ENCODE assay signal across 1 cellular context in genomic region chr12:54207539-54208267, GRCh38.
TF ChIP-seq lines count a peak whose summit lies in the region.

No MANE protein-coding gene starts in this region.

TF ChIP-seq in HEK293, 187 proteins besides CTCF, POLR2A, EP300 and RAD21 (continued from another document and continues in another):
- 0 out of 2 replicates have a peak, but pooled peaks have one; percentile 10 for TF ChIP-seq ZSCAN4 (tag by site-specific recombination; IDR thresholded peaks at IDR 0.05)
- TF ChIP-seq ZNF785 (tag by site-specific recombination; IDR thresholded peaks at IDR 0.05) = no peak
- TF ChIP-seq ZNF645 (tag by site-specific recombination; IDR thresholded peaks at IDR 0.05) = no peak
- TF ChIP-seq ATF2 (tag by site-specific recombination; IDR thresholded peaks at IDR 0.05; ENCODE audit: low read depth) = no peak
- no peak for TF ChIP-seq ZSCAN5A (tag by site-specific recombination; IDR thresholded peaks at IDR 0.05)
- peak; percentile 27; the same call in 1 of the 2 replicates for TF ChIP-seq ZFHX2 (tag by site-specific recombination; conservative IDR thresholded peaks at IDR 0.05)
- TF ChIP-seq ZNF488 (tag by site-specific recombination; IDR thresholded peaks at IDR 0.05) = no peak
- no peak for TF ChIP-seq ZFP3 (tag by site-specific recombination; IDR thresholded peaks at IDR 0.05; ENCODE audit: low read depth)
- TF ChIP-seq ZBTB48 (tag by site-specific recombination; IDR thresholded peaks at IDR 0.05) = peak; percentile 70; the same call in 1 of the 2 replicates
- TF ChIP-seq ZXDB (tag by site-specific recombination; IDR thresholded peaks at IDR 0.05) = peak; percentile 50; the same call in 1 of the 2 replicates
- peak; percentile 96 for TF ChIP-seq ZNF335 (tag by site-specific recombination; conservative IDR thresholded peaks at IDR 0.05)
- no peak for TF ChIP-seq ZNF791 (tag by site-specific recombination; IDR thresholded peaks at IDR 0.05)
- TF ChIP-seq TRIM28 (IDR thresholded peaks at IDR 0.05; ENCODE audit: borderline replicate concordance, low read length) = peak; percentile 54; the same call in 1 of the 2 replicates
- TF ChIP-seq YY1 (tag by site-specific recombination; IDR thresholded peaks at IDR 0.05) = no peak
- TF ChIP-seq ZNF155 (tag by site-specific recombination; IDR thresholded peaks at IDR 0.05) = no peak
- TF ChIP-seq ZNF292 (tag by site-specific recombination; IDR thresholded peaks at IDR 0.05; ENCODE audit: borderline replicate concordance, low read depth) = no peak
- no peak for TF ChIP-seq ZNF184 (tag by site-specific recombination; IDR thresholded peaks at IDR 0.05)
- no peak for TF ChIP-seq ZNF560 (tag by site-specific recombination; IDR thresholded peaks at IDR 0.05; ENCODE audit: borderline replicate concordance)
- TF ChIP-seq SP3 (tag by site-specific recombination; IDR thresholded peaks at IDR 0.05) = 0 out of 2 replicates have a peak, but pooled peaks have one; percentile 35
- TF ChIP-seq ZNF366 (tag by site-specific recombination; conservative IDR thresholded peaks at IDR 0.05) = peak; percentile 42
- no peak; the same call in 1 of the 2 replicates for TF ChIP-seq ZNF280D (tag by site-specific recombination; IDR thresholded peaks at IDR 0.05)
- 0 out of 2 replicates have a peak, but pooled peaks have one; percentile 44 for TF ChIP-seq KLF1 (tag by site-specific recombination; IDR thresholded peaks at IDR 0.05)
- peak; percentile 43; the same call in 1 of the 2 replicates for TF ChIP-seq KLF8 (tag by site-specific recombination; IDR thresholded peaks at IDR 0.05)
- no peak for TF ChIP-seq ZNF37A (tag by site-specific recombination; IDR thresholded peaks at IDR 0.05)
- peak; percentile 79 for TF ChIP-seq KLF17 (tag by site-specific recombination; IDR thresholded peaks at IDR 0.05)
- TF ChIP-seq ZNF398 (tag by site-specific recombination; IDR thresholded peaks at IDR 0.05) = 0 out of 2 replicates have a peak, but pooled peaks have one; percentile 6
- no peak for TF ChIP-seq ZNF544 (tag by site-specific recombination; IDR thresholded peaks at IDR 0.05)
- TF ChIP-seq MYNN (tag by site-specific recombination; IDR thresholded peaks at IDR 0.05; ENCODE audit: borderline replicate concordance) = no peak
- 0 out of 2 replicates have a peak, but pooled peaks have one; percentile 27 for TF ChIP-seq ZNF600 (tag by site-specific recombination; IDR thresholded peaks at IDR 0.05)
- no peak for TF ChIP-seq OVOL3 (tag by site-specific recombination; IDR thresholded peaks at IDR 0.05)
- TF ChIP-seq KLF9 (tag by site-specific recombination; IDR thresholded peaks at IDR 0.05; ENCODE audit: low read depth) = peak; percentile 93
- no peak for TF ChIP-seq ZNF266 (tag by site-specific recombination; IDR thresholded peaks at IDR 0.05; ENCODE audit: low read depth)
- TF ChIP-seq ZNF391 (tag by site-specific recombination; IDR thresholded peaks at IDR 0.05; ENCODE audit: borderline replicate concordance, low read depth) = peak; percentile 68
- no peak for TF ChIP-seq SP7 (tag by site-specific recombination; IDR thresholded peaks at IDR 0.05)
- TF ChIP-seq ZBTB8A (tag by site-specific recombination; IDR thresholded peaks at IDR 0.05) = peak; percentile 64
- peak; percentile 96 for TF ChIP-seq ZNF654 (tag by site-specific recombination; IDR thresholded peaks at IDR 0.05; ENCODE audit: low read depth)
- no peak for TF ChIP-seq ZNF121 (tag by site-specific recombination; IDR thresholded peaks at IDR 0.05)
- TF ChIP-seq SCRT1 (tag by site-specific recombination; IDR thresholded peaks at IDR 0.05; ENCODE audit: borderline replicate concordance) = no peak
- TF ChIP-seq PRDM2 (tag by site-specific recombination; IDR thresholded peaks at IDR 0.05; ENCODE audit: borderline replicate concordance) = no peak
- TF ChIP-seq GLI4 (tag by site-specific recombination; IDR thresholded peaks at IDR 0.05) = no peak
- TF ChIP-seq ZNF23 (tag by site-specific recombination; IDR thresholded peaks at IDR 0.05; ENCODE audit: borderline replicate concordance) = no peak
- TF ChIP-seq ZNF394 (tag by site-specific recombination; IDR thresholded peaks at IDR 0.05; ENCODE audit: borderline replicate concordance) = peak; percentile 60; the same call in 1 of the 2 replicates
- no peak for TF ChIP-seq IKZF3 (tag by site-specific recombination; IDR thresholded peaks at IDR 0.05)
- TF ChIP-seq ZNF580 (tag by site-specific recombination; IDR thresholded peaks at IDR 0.05) = no peak
- TF ChIP-seq ZFP37 (tag by site-specific recombination; IDR thresholded peaks at IDR 0.05) = 0 out of 2 replicates have a peak, but pooled peaks have one; percentile 74
- no peak for TF ChIP-seq ZNF112 (tag by site-specific recombination; IDR thresholded peaks at IDR 0.05)
